16 cellular contexts compared by ENCODE assay signal in genomic region chr3:27827041-27827440, GRCh38.
DNase-seq lines count a peak whose midpoint lies in the region; ATAC-seq, FAIRE-seq and TF ChIP-seq lines count a peak whose summit lies in the region.
"Had no signal": no experiment of that assay in that cellular context is flagged by ENCODE, and none has a peak within 500 bp of the region (broad histone marks: within the 10 kb centered on the region; RNA-seq: fewer than 3 reads in every experiment).

No MANE protein-coding gene starts in this region.

- H3K36me3 ChIP-seq in HepG2 (replicated peaks in 1 of 2; ENCODE audit: control insufficient read depth in 1 of 2, insufficient read depth in 2 of 2, low read length in 2 of 2) (no peaks in the 10 kb centered on the region), right lobe of liver (no peaks in the 10 kb centered on the region), Loucy (ENCODE audit: insufficient read depth, low read length) (no peaks in the 10 kb centered on the region), GM12878 (ENCODE audit: control insufficient read depth in 2 of 2, insufficient read depth in 2 of 2, low read length in 1 of 2) (no peaks in the 10 kb centered on the region)

- intact Hi-C loops in HepG2 (cut with micrococcal nuclease; ENCODE audit: unreplicated experiment) (no loop called here), right lobe of liver (cut with DNase I) (no loop called here), GM12878 (cut with micrococcal nuclease; ENCODE audit: unreplicated experiment) (no loop called here)

- SMC1A ChIA-PET in GM12878 (lab: Charles Lee; ENCODE audit: uncharacterized antibody, unreplicated experiment): interaction anchor here (0.8 to 2.2 kb wide), 18 partner anchors 10 to 184 kb away, joined by 3 to 10 read pairs (median 4); no protein-coding TSS in a partner anchor

- no peaks in the 10 kb centered on the region for H3K9me3 ChIP-seq in HepG2 (ENCODE audit: low read length)
- H3K9me3 ChIP-seq in right lobe of liver: no peaks in the 10 kb centered on the region
- no peaks in the 10 kb centered on the region for H3K9me3 ChIP-seq in Loucy (ENCODE audit: insufficient read depth, low read depth, low read length)
- H3K9me3 ChIP-seq in GM12878 (replicated peaks; ENCODE audit: control insufficient read depth, insufficient read depth, low read length): no peaks in the 10 kb centered on the region
- H3K9me3 ChIP-seq: A549 had no signal

- CTCF ChIA-PET in HepG2 (lab: Yijun Ruan, JAX; ENCODE audit: low intra/inter-chr PET ratio, low total read pairs) (no interaction called here), GM12878 (lab: Yijun Ruan, JAX) (interaction anchor here (0.9 to 2.0 kb wide), 8 partner anchors 13 to 149 kb away, joined by 3 to 9 read pairs (median 4); partner anchors contain the start of gene EOMES)

- H3K4me2 ChIP-seq in HepG2 (ENCODE audit: low read depth, low read length) (no peak overlapping the region), Loucy (ENCODE audit: low read depth, low read length, poor library complexity, severe bottlenecking) (no peak overlapping the region), GM12878 (ENCODE audit: control insufficient read depth, insufficient read depth) (no peak overlapping the region)
- H3K4me2 ChIP-seq: A549, KMS-11 had no signal

- H3K27me3 ChIP-seq in HepG2 (ENCODE audit: control insufficient read depth in 1 of 2, insufficient read depth in 2 of 2, low read length in 2 of 2) (0 out of 5 replicates have a peak, but pooled peaks cover 0 to 7% of the 10 kb centered on the region in 2 experiments), right lobe of liver (no peaks in the 10 kb centered on the region), Loucy (ENCODE audit: insufficient read depth, low read length, poor library complexity, severe bottlenecking) (no peaks in the 10 kb centered on the region), GM12878 (replicated peaks in 1 of 2; ENCODE audit: control insufficient read depth in 2 of 2, insufficient read depth in 2 of 2, low read length in 1 of 2) (no peaks in the 10 kb centered on the region)

- FAIRE-seq in HepG2 (lab: Jason Lieb, UNC) (no peak), GM12878 (lab: Jason Lieb, UNC) (no peak)
- FAIRE-seq: A549, GM18507, RCC 7860 had no signal

- TF ChIP-seq POLR2A in HepG2 (IDR thresholded peaks at IDR 0.05; ENCODE audit: insufficient read depth in 1 of 2, low read depth in 2 of 2, low read length in 2 of 2): no peak
- no peak for TF ChIP-seq POLR2A in right lobe of liver (IDR thresholded peaks at IDR 0.05)
- no peak for TF ChIP-seq POLR2A in GM12878 (IDR thresholded peaks at IDR 0.05; ENCODE audit: low read depth, low read length)

- H4K20me1 ChIP-seq in HepG2 (ENCODE audit: insufficient read depth, low read length) (no peaks in the 10 kb centered on the region), Loucy (ENCODE audit: insufficient read depth, low read length, poor library complexity, severe bottlenecking) (no peaks in the 10 kb centered on the region), GM12878 (ENCODE audit: control insufficient read depth, insufficient read depth) (no peaks in the 10 kb centered on the region)

- 2% methylated on average over 3 of the region's 3 CpGs for WGBS in HepG2 (ENCODE audit: low lambda C conversion rate)
- WGBS in right lobe of liver (ENCODE audit: insufficient coverage, low coverage, low lambda C conversion rate, missing lambda C conversion rate): 42% methylated on average over 3 of the region's 3 CpGs
- WGBS in GM12878 (ENCODE audit: insufficient coverage, insufficient replicate concordance, low lambda C conversion rate, missing lambda C conversion rate): 18% methylated on average over 3 of the region's 3 CpGs

- DNase-seq in HepG2 (ENCODE audit: low spot score) (no peak), right lobe of liver (no peak), GM12878 (ENCODE audit: low read depth, low spot score) (no peak), OCI-M1 (lab: John Stamatoyannopoulos, UW) (no peak), dedifferentiated amniotic fluid mesenchymal stem cell (ENCODE audit: extremely low spot score) (no peak)
- DNase-seq: AML-193; CD4-positive, CD25-positive, alpha-beta regulatory T cell; NCI-H1092; NCI-H69; SHP77 had no signal

- H2AFZ ChIP-seq in HepG2 (ENCODE audit: low read length) (no peak overlapping the region), Loucy (ENCODE audit: low read length) (no peak overlapping the region), GM12878 (ENCODE audit: control insufficient read depth, low read depth, low read length) (no peak overlapping the region)

- 0 out of 2 replicates have a peak, but pooled peaks have one; percentile 17 for TF ChIP-seq CTCF in HepG2 (CRISPR knock-in tag; IDR thresholded peaks at IDR 0.05)
- no peak for TF ChIP-seq CTCF in right lobe of liver (IDR thresholded peaks at IDR 0.05)
- TF ChIP-seq CTCF in Loucy (conservative IDR thresholded peaks at IDR 0.05; ENCODE audit: low read length): peak; percentile 67
- no peak; a peak in 1 of 6 replicates for TF ChIP-seq CTCF in GM12878 (IDR thresholded peaks at IDR 0.05 in 2 of 3, conservative IDR thresholded peaks at IDR 0.05 in 1 of 3; ENCODE audit: control insufficient read depth in 2 of 3, extremely low read depth in 1 of 3, insufficient read depth in 1 of 3, low read depth in 3 of 3, low read length in 3 of 3)

- H3K4me1 ChIP-seq in HepG2 (ENCODE audit: insufficient read depth, low read length) (no peaks in the 10 kb centered on the region), right lobe of liver (no peaks in the 10 kb centered on the region), Loucy (ENCODE audit: insufficient read depth, low read length, poor library complexity, severe bottlenecking) (no peaks in the 10 kb centered on the region), GM12878 (ENCODE audit: control insufficient read depth, insufficient read depth, low read length) (no peaks in the 10 kb centered on the region)
- H3K4me1 ChIP-seq: A549 had no signal

- no peaks in the 10 kb centered on the region for H3K9me2 ChIP-seq in Loucy (replicated peaks; ENCODE audit: low read depth, low read length)

- H3K4me3 ChIP-seq in HepG2 (replicated peaks in 1 of 3; ENCODE audit: insufficient read depth in 1 of 3, low read depth in 2 of 3, low read length in 3 of 3): no peak overlapping the region
- no peak overlapping the region for H3K4me3 ChIP-seq in right lobe of liver
- no peak overlapping the region for H3K4me3 ChIP-seq in Loucy (ENCODE audit: low read length, poor library complexity, severe bottlenecking)
- H3K4me3 ChIP-seq in GM12878: no peak overlapping the region
- H3K4me3 ChIP-seq: A549 had no signal

- POLR2A ChIA-PET in HepG2 (lab: Yijun Ruan, JAX) (no interaction called here), GM12878 (lab: Charles Lee) (no interaction called here)

- in situ Hi-C loops in HepG2 (cut with HindIII; ENCODE audit: extremely low pct_ligation_motif_present, low pct_unique_long_range_greater_than_20kb) (no loop called here), GM12878 (cut with MboI) (no loop called here)

- TF ChIP-seq RAD21 in HepG2 (CRISPR knock-in tag; IDR thresholded peaks at IDR 0.05) (no peak), GM12878 (IDR thresholded peaks at IDR 0.05; ENCODE audit: insufficient read depth, low read depth, low read length) (no peak)

- TF ChIP-seq EP300 in HepG2 (IDR thresholded peaks at IDR 0.05; ENCODE audit: low read depth in 2 of 2, low read length in 2 of 2) (no peak), HepG2 (CRISPR knock-in tag; IDR thresholded peaks at IDR 0.05; ENCODE audit: borderline replicate concordance) (no peak), GM12878 (IDR thresholded peaks at IDR 0.05; ENCODE audit: borderline replicate concordance in 1 of 2, control insufficient read depth in 1 of 2, low read depth in 2 of 2, low read length in 2 of 2) (no peak)

- BruUV-seq in HepG2 (replicated peaks; lab: Mats Ljungman, UMichigan): no TSS peak
- no TSS peak for BruUV-seq in GM12878 (replicated peaks; lab: Mats Ljungman, UMichigan)

- ATAC-seq in HepG2: peak; percentile 57
- ATAC-seq in right lobe of liver: no peak
- peak; percentile 48; the same call in 2 of the 3 replicates for ATAC-seq in GM12878
- no peak for ATAC-seq in GM18511 (IDR thresholded peaks at IDR 0.05; ENCODE audit: unreplicated experiment)

- H3K27ac ChIP-seq in HepG2 (ENCODE audit: extremely low read length, insufficient read depth, low read length) (no peak overlapping the region), right lobe of liver (no peak overlapping the region), GM12878 (ENCODE audit: control insufficient read depth, insufficient read depth) (no peak overlapping the region)
- H3K27ac ChIP-seq: A549, KMS-11 had no signal

- H3K9ac ChIP-seq in HepG2 (ENCODE audit: insufficient read depth, low read depth, low read length): no peak overlapping the region
- no peak overlapping the region for H3K9ac ChIP-seq in Loucy (ENCODE audit: low read depth, low read length, poor library complexity, severe bottlenecking)
- H3K9ac ChIP-seq in GM12878 (ENCODE audit: control insufficient read depth, insufficient read depth, low read length): no peak overlapping the region
- H3K9ac ChIP-seq: KMS-11 had no signal

- RAD21 ChIA-PET in GM12878 (lab: Charles Lee; ENCODE audit: unreplicated experiment): interaction anchor here (1.0 to 2.2 kb wide), 7 partner anchors 13 to 501 kb away, joined by 3 to 10 read pairs (median 3); no protein-coding TSS in a partner anchor

- no peaks in the 10 kb centered on the region for H3F3A ChIP-seq in Loucy (ENCODE audit: low read depth)

- H3K79me2 ChIP-seq in HepG2 (ENCODE audit: insufficient read depth, low read length) (no peaks in the 10 kb centered on the region), Loucy (ENCODE audit: insufficient read depth, low read length) (no peaks in the 10 kb centered on the region), GM12878 (ENCODE audit: control insufficient read depth, insufficient read depth, low read length) (no peaks in the 10 kb centered on the region)

TF ChIP-seq in HepG2, 621 proteins besides CTCF, POLR2A, EP300 and RAD21:
- TF ChIP-seq HOXA9 (CRISPR knock-in tag; IDR thresholded peaks at IDR 0.05; ENCODE audit: borderline replicate concordance) (no peak), ZNF430 (CRISPR knock-in tag; IDR thresholded peaks at IDR 0.05) (no peak), ZNF570 (CRISPR knock-in tag; IDR thresholded peaks at IDR 0.05; ENCODE audit: borderline replicate concordance) (no peak)

TF ChIP-seq in GM12878, 131 proteins besides CTCF, POLR2A, EP300 and RAD21 (continues in another document):
- no peak for TF ChIP-seq RAD51 (IDR thresholded peaks at IDR 0.05)
- TF ChIP-seq NFYA (IDR thresholded peaks at IDR 0.05; ENCODE audit: borderline replicate concordance, low read depth, low read length): no peak
- no peak for TF ChIP-seq CBX3 (IDR thresholded peaks at IDR 0.05; ENCODE audit: borderline replicate concordance, low read depth)

Comparison
In these comparisons a context has a peak if more than half of its experiments do, and no peak if none do; other contexts are left out.
1. ATAC-seq: peak in HepG2 (single experiment) and GM12878 (single experiment); none in right lobe of liver (0 of 4) and GM18511 (single experiment).
2. CTCF ChIP-seq: peak in HepG2 (single experiment) and Loucy (single experiment); none in right lobe of liver (0 of 4) and GM12878 (0 of 3).
3. Of the 75 proteins assayed by ChIP-seq in both HepG2 and GM12878: peak only in HepG2: CTCF; only in GM12878: none; in both: none; in neither: 74.